Comparison of ENCODE assay signal across 21 cellular contexts in genomic region chr1:26017606-26018005, GRCh38. TPM values are rescaled to one million over a fixed set of nuclear protein-coding genes. Genes with fewer than 3 reads are reported as not detected.
DNase-seq lines count a peak whose midpoint lies in the region; ATAC-seq, FAIRE-seq and TF ChIP-seq lines count a peak whose summit lies in the region.
"Had no signal": no experiment of that assay in that cellular context is flagged by ENCODE, and none has a peak within 500 bp of the region (broad histone marks: within the 10 kb centered on the region; RNA-seq: fewer than 3 reads in every experiment).

No MANE protein-coding gene starts in this region.

- H3K79me1 ChIP-seq in H1 (ENCODE audit: low read depth, low read length), result no peaks in the 10 kb centered on the region

- H3K4me1 Mint-ChIP-seq in activated CD4-positive, alpha-beta T cell treated with anti-CD3 and anti-CD28 coated beads, Interleukin-2, amount 10 ng/mL, durations not matched to agents 7 days and 5 days, result peaks cover 9% of the 10 kb centered on the region
- no peaks in the 10 kb centered on the region for H3K4me1 Mint-ChIP-seq in activated CD4-positive, alpha-beta memory T cell treated with anti-CD3 and anti-CD28 coated beads for 36 hours (ENCODE audit: low read depth)
- H3K4me1 Mint-ChIP-seq in CD4-positive, alpha-beta memory T cell, result peaks cover 0 to 7% (median 2%) of the 10 kb centered on the region in 4 donors

- POLR2A ChIA-PET in H1 (lab: Charles Lee; ENCODE audit: partially characterized antibody), result interaction anchor here (0.6 to 1.7 kb wide), 4 partner anchors 18 to 142 kb away, joined by 3 to 5 read pairs (median 3); partner anchors contain the start of gene PAQR7
- POLR2A ChIA-PET in activated CD4-positive, alpha-beta T cell treated with anti-CD3 and anti-CD28 coated beads, Interleukin-2, amount 10 ng/mL, durations not matched to agents 7 days and 5 days (lab: Charles Lee), result no interaction called here
- POLR2A ChIA-PET in activated CD4-positive, alpha-beta memory T cell treated with anti-CD3 and anti-CD28 coated beads for 36 hours (lab: Charles Lee), result no interaction called here
- POLR2A ChIA-PET in CD4-positive, alpha-beta memory T cell (lab: Charles Lee; ENCODE audit: partially characterized antibody), result no interaction called here

- H2AK5ac ChIP-seq in H1 (ENCODE audit: low read depth, low read length), result no peak overlapping the region

- CTCF ChIA-PET in H1 (lab: Charles Lee; ENCODE audit: partially characterized antibody), result interaction anchor here (0.6 to 3.0 kb wide), 9 partner anchors 8 to 440 kb away, joined by 3 to 17 read pairs (median 4); no protein-coding TSS in a partner anchor
- CTCF ChIA-PET in activated CD4-positive, alpha-beta T cell treated with anti-CD3 and anti-CD28 coated beads, Interleukin-2, amount 10 ng/mL, durations not matched to agents 7 days and 5 days (lab: Charles Lee), result interaction anchor here (0.6 to 1.5 kb wide), 6 partner anchors 10 to 496 kb away, joined by 3 to 4 read pairs (median 3); partner anchors contain the start of gene PAFAH2
- CTCF ChIA-PET in activated CD4-positive, alpha-beta memory T cell treated with anti-CD3 and anti-CD28 coated beads for 36 hours (lab: Charles Lee), result interaction anchor here (0.9 to 2.1 kb wide), 5 partner anchors 17 to 400 kb away, joined by 3 to 5 read pairs (median 4); no protein-coding TSS in a partner anchor
- CTCF ChIA-PET in CD4-positive, alpha-beta memory T cell (lab: Charles Lee; ENCODE audit: partially characterized antibody), result interaction anchor here (0.6 to 1.2 kb wide), 2 partner anchors 14 to 122 kb away, joined by 3 read pairs; no protein-coding TSS in a partner anchor

- H2BK120ac ChIP-seq in H1 (replicated peaks; ENCODE audit: low read depth, low read length), result no peak overlapping the region

- H3K9me3 Mint-ChIP-seq in activated CD4-positive, alpha-beta T cell treated with anti-CD3 and anti-CD28 coated beads, Interleukin-2, amount 10 ng/mL, durations not matched to agents 7 days and 5 days, result no peaks in the 10 kb centered on the region
- no peaks in the 10 kb centered on the region for H3K9me3 Mint-ChIP-seq in activated CD4-positive, alpha-beta memory T cell treated with anti-CD3 and anti-CD28 coated beads for 36 hours
- no peaks in the 10 kb centered on the region for H3K9me3 Mint-ChIP-seq in CD4-positive, alpha-beta memory T cell
- H3K9me3 Mint-ChIP-seq: activated naive CD4-positive, alpha-beta T cell treated with anti-CD3 and anti-CD28 coated beads, Interleukin-2, amount 50 U/mL, for 72 hours; activated T-helper 1 cell treated with anti-CD3 and anti-CD28 coated beads, Interleukin-12 subunit alpha, Interleukin-12 subunit beta, Interleukin-2, Interleukin-4 antibody, amounts not matched to agents 30 ng/mL and 10 ng/mL and 1 ng/mL, durations not matched to agents 14 hours and 24 hours and 36 hours; stimulated activated naive CD8-positive, alpha-beta T cell treated with anti-CD3 and anti-CD28 coated beads, Interleukin-15, Interleukin-2, amounts not matched to agents 100 ng/mL and 50 ng/mL, for 24 hours; type B pancreatic cell had no signal

- peaks cover 6% of the 10 kb centered on the region for H3K27me3 Mint-ChIP-seq in activated CD4-positive, alpha-beta T cell treated with anti-CD3 and anti-CD28 coated beads, Interleukin-2, amount 10 ng/mL, durations not matched to agents 7 days and 5 days
- H3K27me3 Mint-ChIP-seq in activated CD4-positive, alpha-beta memory T cell treated with anti-CD3 and anti-CD28 coated beads for 36 hours, result peaks cover 2% of the 10 kb centered on the region
- no peaks in the 10 kb centered on the region for H3K27me3 Mint-ChIP-seq in CD4-positive, alpha-beta memory T cell
- H3K27me3 Mint-ChIP-seq: stimulated activated naive CD8-positive, alpha-beta T cell treated with anti-CD3 and anti-CD28 coated beads, Interleukin-15, Interleukin-2, amounts not matched to agents 100 ng/mL and 50 ng/mL, for 24 hours; type B pancreatic cell had no signal

- no peaks in the 10 kb centered on the region for H3K36me3 ChIP-seq in H1 (ENCODE audit: control insufficient read depth in 2 of 4, insufficient read depth in 4 of 4, low read length in 3 of 4)
- H3K36me3 ChIP-seq in osteoblast (ENCODE audit: insufficient read depth, low read length), result no peaks in the 10 kb centered on the region
- no peaks in the 10 kb centered on the region for H3K36me3 ChIP-seq in CD4-positive, alpha-beta memory T cell (ENCODE audit: insufficient read depth, low read length)
- H3K36me3 ChIP-seq: lower lobe of right lung, MG63 had no signal

- no peak overlapping the region for H2BK5ac ChIP-seq in H1 (ENCODE audit: low read depth, low read length)

- no peak for TF ChIP-seq CTCF in H1 (IDR thresholded peaks at IDR 0.05; ENCODE audit: control extremely low read depth in 1 of 3, insufficient read depth in 1 of 3, low read depth in 1 of 3, low read length in 3 of 3)
- TF ChIP-seq CTCF in osteoblast (IDR thresholded peaks at IDR 0.05; ENCODE audit: extremely low read depth, low read depth, low read length), result no peak

- H3K27ac ChIP-seq in H1 (ENCODE audit: low read depth, low read length) (no peak overlapping the region), osteoblast (ENCODE audit: low read depth, low read length) (peak overlapping the region; percentile 70)
- H3K27ac ChIP-seq in CD4-positive, alpha-beta memory T cell (ENCODE audit: low read depth, low read length), result no peak overlapping the region
- H3K27ac ChIP-seq: body of pancreas, lower lobe of right lung, parathyroid adenoma had no signal

- no peak for TF ChIP-seq EP300 in H1 (IDR thresholded peaks at IDR 0.05; ENCODE audit: borderline replicate concordance in 1 of 2, low read depth in 2 of 2, low read length in 2 of 2)

- TF ChIP-seq RAD21 in H1 (IDR thresholded peaks at IDR 0.05 in 1 of 2, conservative IDR thresholded peaks at IDR 0.05 in 1 of 2; ENCODE audit: low read depth in 2 of 2, low read length in 2 of 2), result no peak

- H3K79me2 ChIP-seq in H1 (ENCODE audit: control insufficient read depth in 1 of 2, insufficient read depth in 2 of 2, low read length in 2 of 2) (no peaks in the 10 kb centered on the region), osteoblast (ENCODE audit: insufficient read depth, low read length) (peaks cover 6% of the 10 kb centered on the region)
- H3K79me2 ChIP-seq: parathyroid adenoma had no signal

- H2BK20ac ChIP-seq in H1 (ENCODE audit: low read length), result no peak overlapping the region

- H3K27me3 ChIP-seq in H1 (replicated peaks in 1 of 4; ENCODE audit: control insufficient read depth in 3 of 4, extremely low read depth in 1 of 4, insufficient read depth in 3 of 4, low read length in 3 of 4) (no peaks in the 10 kb centered on the region), osteoblast (ENCODE audit: insufficient read depth, low read length) (no peaks in the 10 kb centered on the region)
- no peaks in the 10 kb centered on the region for H3K27me3 ChIP-seq in CD4-positive, alpha-beta memory T cell (ENCODE audit: insufficient read depth, low read length)
- H3K27me3 ChIP-seq: body of pancreas, MG63 had no signal

- no peak overlapping the region for H4K5ac ChIP-seq in H1 (ENCODE audit: insufficient read length, low read depth, low read length)

- no peak overlapping the region for H3K4me2 ChIP-seq in H1 (ENCODE audit: insufficient read depth in 1 of 2, low read depth in 2 of 2, low read length in 2 of 2)
- H3K4me2 ChIP-seq in osteoblast (ENCODE audit: insufficient read depth, low read length), result no peak overlapping the region

- H3K27ac Mint-ChIP-seq in activated CD4-positive, alpha-beta T cell treated with anti-CD3 and anti-CD28 coated beads, Interleukin-2, amount 10 ng/mL, durations not matched to agents 7 days and 5 days, result no peak overlapping the region
- no peak overlapping the region for H3K27ac Mint-ChIP-seq in activated CD4-positive, alpha-beta memory T cell treated with anti-CD3 and anti-CD28 coated beads for 36 hours
- no peak overlapping the region for H3K27ac Mint-ChIP-seq in CD4-positive, alpha-beta memory T cell
- H3K27ac Mint-ChIP-seq: activated T-helper 1 cell treated with anti-CD3 and anti-CD28 coated beads, Interleukin-12 subunit alpha, Interleukin-12 subunit beta, Interleukin-2, Interleukin-4 antibody, amounts not matched to agents 30 ng/mL and 10 ng/mL and 1 ng/mL, durations not matched to agents 14 hours and 24 hours and 36 hours; stimulated activated naive CD8-positive, alpha-beta T cell treated with anti-CD3 and anti-CD28 coated beads, Interleukin-15, Interleukin-2, amounts not matched to agents 100 ng/mL and 50 ng/mL, for 24 hours; type B pancreatic cell had no signal

- WGBS in H1 (ENCODE audit: extremely low coverage in 1 of 2, insufficient coverage in 1 of 2, insufficient read length in 1 of 2, insufficient replicate concordance in 2 of 2, low coverage in 1 of 2, low lambda C conversion rate in 2 of 2, missing lambda C conversion rate in 1 of 2), 2 experiments, result 77% methylated on average over 6 of the region's 6 CpGs; no CpG with 5 or more reads in 1 of the 2 experiments

- H3K14ac ChIP-seq in H1 (ENCODE audit: insufficient read length), result no peak overlapping the region

- H3K4me3 Mint-ChIP-seq in activated CD4-positive, alpha-beta T cell treated with anti-CD3 and anti-CD28 coated beads, Interleukin-2, amount 10 ng/mL, durations not matched to agents 7 days and 5 days, result no peak overlapping the region
- H3K4me3 Mint-ChIP-seq in activated CD4-positive, alpha-beta memory T cell treated with anti-CD3 and anti-CD28 coated beads for 36 hours, result no peak overlapping the region
- H3K4me3 Mint-ChIP-seq in CD4-positive, alpha-beta memory T cell, result no peak overlapping the region
- H3K4me3 Mint-ChIP-seq: activated T-helper 1 cell treated with anti-CD3 and anti-CD28 coated beads, Interleukin-12 subunit alpha, Interleukin-12 subunit beta, Interleukin-2, Interleukin-4 antibody, amounts not matched to agents 30 ng/mL and 10 ng/mL and 1 ng/mL, durations not matched to agents 14 hours and 24 hours and 36 hours; stimulated activated naive CD8-positive, alpha-beta T cell treated with anti-CD3 and anti-CD28 coated beads, Interleukin-15, Interleukin-2, amounts not matched to agents 100 ng/mL and 50 ng/mL, for 24 hours; type B pancreatic cell had no signal

- H3K9ac ChIP-seq in H1 (replicated peaks in 1 of 4; ENCODE audit: extremely low read depth in 1 of 4, low read depth in 3 of 4, low read length in 3 of 4), result no peak overlapping the region
- H3K9ac ChIP-seq: parathyroid adenoma had no signal

- peaks cover 3% of the 10 kb centered on the region; the same call in 1 of the 2 replicates for H3K23me2 ChIP-seq in H1 (ENCODE audit: low read depth, low read length)

- H2AFZ ChIP-seq in H1 (ENCODE audit: low read length), result no peak overlapping the region
- peak overlapping the region; percentile 33 for H2AFZ ChIP-seq in osteoblast (ENCODE audit: low read length)
- H2AFZ ChIP-seq: parathyroid adenoma had no signal

- intact Hi-C loops in activated CD4-positive, alpha-beta memory T cell treated with anti-CD3 and anti-CD28 coated beads for 36 hours (cut with micrococcal nuclease), result no loop called here
- intact Hi-C loops in CD4-positive, alpha-beta memory T cell (cut with micrococcal nuclease), result no loop called here

- no peak for ATAC-seq in GM21619 (IDR thresholded peaks at IDR 0.05; ENCODE audit: unreplicated experiment)
- ATAC-seq: activated CD4-positive, CD25-positive, alpha-beta regulatory T cell treated with anti-CD3 and anti-CD28 coated beads, Interleukin-2, amount 50 U/mL, for 24 hours; activated naive CD4-positive, alpha-beta T cell treated with anti-CD3 and anti-CD28 coated beads, Interleukin-2, amount 50 U/mL, for 72 hours; body of pancreas had no signal

- H3K18ac ChIP-seq in H1 (ENCODE audit: extremely low read depth, low read length), result no peak overlapping the region

- H3K36me3 Mint-ChIP-seq in activated CD4-positive, alpha-beta T cell treated with anti-CD3 and anti-CD28 coated beads, Interleukin-2, amount 10 ng/mL, durations not matched to agents 7 days and 5 days (ENCODE audit: low read depth), result no peaks in the 10 kb centered on the region
- H3K36me3 Mint-ChIP-seq in activated CD4-positive, alpha-beta memory T cell treated with anti-CD3 and anti-CD28 coated beads for 36 hours, result no peaks in the 10 kb centered on the region
- no peaks in the 10 kb centered on the region for H3K36me3 Mint-ChIP-seq in CD4-positive, alpha-beta memory T cell
- H3K36me3 Mint-ChIP-seq: activated naive CD4-positive, alpha-beta T cell treated with anti-CD3 and anti-CD28 coated beads, Interleukin-2, amount 50 U/mL, for 72 hours; type B pancreatic cell had no signal

- no peak overlapping the region for H4K91ac ChIP-seq in H1 (replicated peaks; ENCODE audit: insufficient read length, low read length)

- H3K9me3 ChIP-seq in H1 (ENCODE audit: insufficient read depth in 2 of 2, low read depth in 1 of 2, low read length in 1 of 2) (no peaks in the 10 kb centered on the region), osteoblast (ENCODE audit: low read depth, low read length) (no peaks in the 10 kb centered on the region)
- H3K9me3 ChIP-seq in CD4-positive, alpha-beta memory T cell (ENCODE audit: control insufficient read depth in 1 of 2, low read length in 2 of 2), result no peaks in the 10 kb centered on the region
- H3K9me3 ChIP-seq: body of pancreas, Caco-2, lower lobe of right lung, MG63 had no signal

- no peak overlapping the region for H2BK15ac ChIP-seq in H1 (ENCODE audit: low read length)

- H3K56ac ChIP-seq in H1 (replicated peaks; ENCODE audit: insufficient read length, low read depth, low read length), result no peak overlapping the region

- H4K20me1 ChIP-seq in H1 (replicated peaks in 1 of 2; ENCODE audit: control insufficient read depth in 1 of 2, insufficient read depth in 2 of 2, low read length in 2 of 2), result no peaks in the 10 kb centered on the region
- H4K20me1 ChIP-seq in osteoblast (ENCODE audit: insufficient read depth, low read length), result no peaks in the 10 kb centered on the region

- H3K23ac ChIP-seq in H1 (ENCODE audit: insufficient read length), result no peak overlapping the region

- H3K4ac ChIP-seq in H1 (replicated peaks; ENCODE audit: insufficient read length, low read depth, low read length), result no peak overlapping the region

- H3K4me3 ChIP-seq in H1 (ENCODE audit: extremely low read depth in 1 of 4, insufficient read depth in 2 of 4, low read depth in 3 of 4, low read length in 4 of 4), result no peak overlapping the region
- no peak overlapping the region for H3K4me3 ChIP-seq in osteoblast (ENCODE audit: insufficient read depth, low read length)
- H3K4me3 ChIP-seq in CD4-positive, alpha-beta memory T cell (ENCODE audit: low read length in 2 of 2), result no peak overlapping the region
- H3K4me3 ChIP-seq: body of pancreas, lower lobe of right lung, MG63 had no signal

- peaks cover 0 to 19% (median 12%) of the 10 kb centered on the region in 4 experiments; a peak in 6 of 7 replicates for H3K4me1 ChIP-seq in H1 (replicated peaks in 1 of 4; ENCODE audit: control insufficient read depth in 3 of 4, insufficient read depth in 4 of 4, low read length in 3 of 4)
- H3K4me1 ChIP-seq in osteoblast (ENCODE audit: insufficient read depth, low read length), result peaks cover 71% of the 10 kb centered on the region
- H3K4me1 ChIP-seq in CD4-positive, alpha-beta memory T cell (ENCODE audit: insufficient read depth, low read length), result no peaks in the 10 kb centered on the region
- H3K4me1 ChIP-seq: Caco-2, parathyroid adenoma had no signal

- H4K8ac ChIP-seq in H1 (ENCODE audit: extremely low read depth, insufficient read depth, low read length), result peak overlapping the region; percentile 31; the same call in 1 of the 2 replicates

- H2BK12ac ChIP-seq in H1 (ENCODE audit: low read depth, low read length), result no peak overlapping the region

- FAIRE-seq in H1 (lab: Jason Lieb, UNC), result no peak

- no peak for TF ChIP-seq POLR2A in H1 (IDR thresholded peaks at IDR 0.05; ENCODE audit: control extremely low read depth in 1 of 2, low read depth in 2 of 2, low read length in 2 of 2)

- DNase-seq in GM03348 (ENCODE audit: low spot score), result peak; percentile 36
- peak; percentile 80 for DNase-seq in NCI-H226
- no peak for DNase-seq in H1 (ENCODE audit: low read depth in 1 of 2, low spot score in 2 of 2)
- DNase-seq in osteoblast (ENCODE audit: insufficient read length, low spot score, missing footprints), result peak; percentile 93
- no peak for DNase-seq in activated CD4-positive, alpha-beta T cell treated with anti-CD3 and anti-CD28 coated beads, Interleukin-2, amount 10 ng/mL, durations not matched to agents 7 days and 5 days
- DNase-seq in activated CD4-positive, alpha-beta memory T cell treated with anti-CD3 and anti-CD28 coated beads for 36 hours, result no peak
- no peak for DNase-seq in CD4-positive, alpha-beta memory T cell
- DNase-seq: AML-193, body of pancreas, Caco-2, lower lobe of right lung, MG63, NCI-H446, RPMI8226 had no signal

RNA-seq across cellular contexts. Expression of gene EXTL1, which starts 4.0 kb away (rescaled TPM):
- 1.2 and 1.3 TPM in 2 replicates for total RNA-seq in H1 (2021; fragmentation: NEBNext Ultra II Directional; extraction: Animal tissue kit (Norgen Biotek cat#: 25700))
- 0.89 and 2.0 TPM in 2 replicates for polyA plus RNA-seq in H1 (2011; rRNA removed)
- 1.2 TPM for polyA plus RNA-seq in H1 (2011; cell fraction: cytosol; rRNA removed)
- 3.4 TPM for polyA plus RNA-seq in H1 (2011; cell fraction: nucleus; rRNA removed)
- 0.34 to 0.88 TPM (median 0.71 TPM) in 4 replicates for polyA plus RNA-seq in H1 (2012, experiment 1 of 2)
- polyA plus RNA-seq in H1 (2012, experiment 2 of 2), result 0.60 TPM
- 0.41 TPM for polyA plus RNA-seq in H1 (2013, experiment 1 of 2)
- polyA plus RNA-seq in H1 (2013, experiment 2 of 2), result 0.33 TPM
- 2.3 and 2.8 TPM in 2 replicates for polyA minus RNA-seq in H1 (2011; rRNA and poly(A)+ RNA removed)
- polyA minus RNA-seq in H1 (2011; cell fraction: cytosol; rRNA and poly(A)+ RNA removed), result not detected
- polyA minus RNA-seq in H1 (2011; cell fraction: nucleus; rRNA and poly(A)+ RNA removed), result 6.6 TPM
- total RNA-seq in osteoblast, result 1.4 and 3.2 TPM in 2 replicates
- not detected for total RNA-seq in activated CD4-positive, alpha-beta T cell treated with anti-CD3 and anti-CD28 coated beads, Interleukin-2, amount 10 ng/mL, durations not matched to agents 7 days and 5 days
- total RNA-seq in activated CD4-positive, alpha-beta memory T cell treated with anti-CD3 and anti-CD28 coated beads for 36 hours, result not detected
- total RNA-seq in CD4-positive, alpha-beta memory T cell, result under 1 TPM; 0.12 to 0.19 TPM
- polyA plus RNA-seq in CD4-positive, alpha-beta memory T cell, result not detected
- total RNA-seq: activated naive CD4-positive, alpha-beta T cell treated with anti-CD3 and anti-CD28 coated beads, Interleukin-2, amount 50 U/mL, for 72 hours; body of pancreas had no signal

RNA-seq across cellular contexts. Expression of gene PAFAH2, which starts 19.7 kb away (rescaled TPM):
- total RNA-seq in H1 (2021; fragmentation: NEBNext Ultra II Directional; extraction: Animal tissue kit (Norgen Biotek cat#: 25700)), result 7.6 and 9.3 TPM in 2 replicates
- polyA plus RNA-seq in H1 (2011; rRNA removed), result 7.7 and 15.6 TPM in 2 replicates
- 11.2 TPM for polyA plus RNA-seq in H1 (2011; cell fraction: cytosol; rRNA removed)
- 7.6 TPM for polyA plus RNA-seq in H1 (2011; cell fraction: nucleus; rRNA removed)
- polyA plus RNA-seq in H1 (2012, experiment 1 of 2), result 7.8 to 9.2 TPM (median 8.0 TPM) in 4 replicates
- polyA plus RNA-seq in H1 (2012, experiment 2 of 2), result 5.3 TPM
- polyA plus RNA-seq in H1 (2013, experiment 1 of 2), result 4.8 TPM
- polyA plus RNA-seq in H1 (2013, experiment 2 of 2), result 4.5 TPM
- polyA minus RNA-seq in H1 (2011; rRNA and poly(A)+ RNA removed), result 12.3 TPM in 2 replicates
- polyA minus RNA-seq in H1 (2011; cell fraction: cytosol; rRNA and poly(A)+ RNA removed), result 7.9 TPM
- polyA minus RNA-seq in H1 (2011; cell fraction: nucleus; rRNA and poly(A)+ RNA removed), result 4.5 TPM
- 6.5 and 6.9 TPM in 2 replicates for total RNA-seq in osteoblast
- total RNA-seq in activated CD4-positive, alpha-beta T cell treated with anti-CD3 and anti-CD28 coated beads, Interleukin-2, amount 10 ng/mL, durations not matched to agents 7 days and 5 days, result 10 to 100 TPM; 10.1 to 11.9 TPM
- 1 to 10 TPM; 5.9 to 7.3 TPM for total RNA-seq in activated CD4-positive, alpha-beta memory T cell treated with anti-CD3 and anti-CD28 coated beads for 36 hours
- 10 to 100 TPM; 18.3 to 20.0 TPM for total RNA-seq in CD4-positive, alpha-beta memory T cell
- 10 to 100 TPM; 10.1 to 12.3 TPM for polyA plus RNA-seq in CD4-positive, alpha-beta memory T cell

RNA-seq across cellular contexts. Expression of gene SLC30A2, which starts 28.3 kb away (rescaled TPM):
- total RNA-seq in H1 (2021; fragmentation: NEBNext Ultra II Directional; extraction: Animal tissue kit (Norgen Biotek cat#: 25700)), result 0.19 TPM in 1 of 2 replicates, not detected in the other
- polyA plus RNA-seq in H1 (2011; rRNA removed), result 0.76 and 0.78 TPM in 2 replicates
- polyA plus RNA-seq in H1 (2011; cell fraction: cytosol; rRNA removed), result 0.58 TPM
- polyA plus RNA-seq in H1 (2011; cell fraction: nucleus; rRNA removed), result 0.57 TPM
- 0.07 to 0.81 TPM (median 0.43 TPM) in 4 replicates for polyA plus RNA-seq in H1 (2012, experiment 1 of 2)
- not detected for polyA plus RNA-seq in H1 (2012, experiment 2 of 2)
- polyA plus RNA-seq in H1 (2013, experiment 1 of 2), result 0.06 TPM
- 0.09 TPM for polyA plus RNA-seq in H1 (2013, experiment 2 of 2)
- 0.88 TPM in 2 replicates for polyA minus RNA-seq in H1 (2011; rRNA and poly(A)+ RNA removed)
- polyA minus RNA-seq in H1 (2011; cell fraction: cytosol; rRNA and poly(A)+ RNA removed), result not detected
- polyA minus RNA-seq in H1 (2011; cell fraction: nucleus; rRNA and poly(A)+ RNA removed), result 0.20 TPM
- total RNA-seq in osteoblast, result not detected in 2 replicates
- total RNA-seq in activated CD4-positive, alpha-beta T cell treated with anti-CD3 and anti-CD28 coated beads, Interleukin-2, amount 10 ng/mL, durations not matched to agents 7 days and 5 days, result not detected
- not detected for total RNA-seq in activated CD4-positive, alpha-beta memory T cell treated with anti-CD3 and anti-CD28 coated beads for 36 hours
- not detected for total RNA-seq in CD4-positive, alpha-beta memory T cell
- not detected for polyA plus RNA-seq in CD4-positive, alpha-beta memory T cell
- total RNA-seq: activated naive CD4-positive, alpha-beta T cell treated with anti-CD3 and anti-CD28 coated beads, Interleukin-2, amount 50 U/mL, for 72 hours; activated T-helper 1 cell treated with anti-CD3 and anti-CD28 coated beads, Interleukin-12 subunit alpha, Interleukin-12 subunit beta, Interleukin-2, Interleukin-4 antibody, amounts not matched to agents 30 ng/mL and 10 ng/mL and 1 ng/mL, durations not matched to agents 14 hours and 24 hours and 36 hours; lower lobe of right lung had no signal

RNA-seq across cellular contexts. Expression of gene TRIM63, which starts 49.8 kb away (rescaled TPM):
- not detected in 2 replicates for total RNA-seq in H1 (2021; fragmentation: NEBNext Ultra II Directional; extraction: Animal tissue kit (Norgen Biotek cat#: 25700))
- polyA plus RNA-seq in H1 (2011; rRNA removed), result not detected in 2 replicates
- not detected for polyA plus RNA-seq in H1 (2011; cell fraction: cytosol; rRNA removed)
- polyA plus RNA-seq in H1 (2011; cell fraction: nucleus; rRNA removed), result not detected
- polyA plus RNA-seq in H1 (2012, experiment 1 of 2), result not detected in 4 replicates
- not detected for polyA plus RNA-seq in H1 (2012, experiment 2 of 2)
- not detected for polyA plus RNA-seq in H1 (2013, experiment 1 of 2)
- 0.04 TPM for polyA plus RNA-seq in H1 (2013, experiment 2 of 2)
- polyA minus RNA-seq in H1 (2011; rRNA and poly(A)+ RNA removed), result not detected in 2 replicates
- not detected for polyA minus RNA-seq in H1 (2011; cell fraction: cytosol; rRNA and poly(A)+ RNA removed)
- not detected for polyA minus RNA-seq in H1 (2011; cell fraction: nucleus; rRNA and poly(A)+ RNA removed)
- under 0.01 and 0.36 TPM in 2 replicates for total RNA-seq in osteoblast
- total RNA-seq in activated CD4-positive, alpha-beta T cell treated with anti-CD3 and anti-CD28 coated beads, Interleukin-2, amount 10 ng/mL, durations not matched to agents 7 days and 5 days, result under 1 TPM; 0.10 TPM
- under 1 TPM; 0.17 to 0.19 TPM for total RNA-seq in activated CD4-positive, alpha-beta memory T cell treated with anti-CD3 and anti-CD28 coated beads for 36 hours
- total RNA-seq in CD4-positive, alpha-beta memory T cell, result not detected
- polyA plus RNA-seq in CD4-positive, alpha-beta memory T cell, result not detected
- total RNA-seq: activated T-helper 1 cell treated with anti-CD3 and anti-CD28 coated beads, Interleukin-12 subunit alpha, Interleukin-12 subunit beta, Interleukin-2, Interleukin-4 antibody, amounts not matched to agents 30 ng/mL and 10 ng/mL and 1 ng/mL, durations not matched to agents 14 hours and 24 hours and 36 hours; body of pancreas; Caco-2 had no signal

Comparison
In these comparisons a context has a peak if more than half of its experiments do, and no peak if none do; other contexts are left out.
1. DNase-seq: peak in GM03348 (single experiment), NCI-H226 (single experiment) and osteoblast (single experiment); none in H1 (0 of 2), activated CD4-positive, alpha-beta T cell treated with anti-CD3 and anti-CD28 coated beads, Interleukin-2, amount 10 ng/mL, durations not matched to agents 7 days and 5 days (single experiment), activated CD4-positive, alpha-beta memory T cell treated with anti-CD3 and anti-CD28 coated beads for 36 hours (single experiment) and CD4-positive, alpha-beta memory T cell (0 of 5).